Comparison of ENCODE assay signal across 12 cellular contexts in genomic region chr5:103207653-103208052, GRCh38. TPM values are rescaled to one million over a fixed set of nuclear protein-coding genes. Genes with fewer than 3 reads are reported as not detected.
DNase-seq lines count a peak whose midpoint lies in the region; ATAC-seq, FAIRE-seq and TF ChIP-seq lines count a peak whose summit lies in the region.
"Had no signal": no experiment of that assay in that cellular context is flagged by ENCODE, and none has a peak within 500 bp of the region (broad histone marks: within the 10 kb centered on the region; RNA-seq: fewer than 3 reads in every experiment).

No MANE protein-coding gene starts in this region.

- no peak overlapping the region for H3K9ac ChIP-seq in astrocyte (ENCODE audit: low read length)

- peaks cover 12% of the 10 kb centered on the region for H3K4me1 Mint-ChIP-seq in astrocyte (ENCODE audit: low read depth, unreplicated experiment)

- H3K27me3 ChIP-seq in astrocyte (ENCODE audit: insufficient read depth, low read length): no peaks in the 10 kb centered on the region
- no peaks in the 10 kb centered on the region for H3K27me3 ChIP-seq in BE2C

- H3K36me3 ChIP-seq in astrocyte (ENCODE audit: insufficient read depth, low read length) (no peaks in the 10 kb centered on the region), BE2C (no peaks in the 10 kb centered on the region)

- no peaks in the 10 kb centered on the region for H3K4me1 ChIP-seq in astrocyte (ENCODE audit: insufficient read depth, low read length)
- no peaks in the 10 kb centered on the region; the same call in 1 of the 2 replicates for H3K4me1 ChIP-seq in BE2C

- FAIRE-seq in GM19239 (lab: Jason Lieb, UNC) (peak; percentile 71), astrocyte (lab: Jason Lieb, UNC) (no peak)

- no peak overlapping the region for H3K4me2 ChIP-seq in astrocyte (ENCODE audit: low read length)

- no peaks in the 10 kb centered on the region for H3K27me3 Mint-ChIP-seq in astrocyte (ENCODE audit: low read depth, unreplicated experiment)

- ATAC-seq in GM19324 (IDR thresholded peaks at IDR 0.05; ENCODE audit: low FRiP score, unreplicated experiment): no peak
- ATAC-seq: sciatic nerve had no signal

- H4K20me1 ChIP-seq in astrocyte (ENCODE audit: insufficient read depth, low read length): no peaks in the 10 kb centered on the region

- DNase-seq in GM19239 (ENCODE audit: insufficient read length, low spot score): no peak
- DNase-seq in NB4 (ENCODE audit: low read depth): peak; percentile 40
- DNase-seq in astrocyte (ENCODE audit: low read depth): peak; percentile 20
- peak; percentile 53 for DNase-seq in pulmonary artery endothelial cell (ENCODE audit: low read depth, low spot score)
- DNase-seq in BE2C: no peak
- DNase-seq in hepatic stellate cell (ENCODE audit: low spot score): no peak
- DNase-seq: GF-D8, H7, Karpas-422 had no signal

- H3K4me3 Mint-ChIP-seq in astrocyte (ENCODE audit: unreplicated experiment): no peak overlapping the region

- no peak overlapping the region for H3K27ac ChIP-seq in astrocyte (ENCODE audit: low read depth, low read length)
- H3K27ac ChIP-seq: SK-N-MC had no signal

- H3K27ac Mint-ChIP-seq in astrocyte (ENCODE audit: unreplicated experiment): no peak overlapping the region

- no peaks in the 10 kb centered on the region for H3K79me2 ChIP-seq in astrocyte (ENCODE audit: insufficient read depth, low read length)

- H3K9me3 Mint-ChIP-seq in astrocyte (ENCODE audit: unreplicated experiment): peaks cover 1% of the 10 kb centered on the region

- H2AFZ ChIP-seq in astrocyte (ENCODE audit: low read depth, low read length): no peak overlapping the region

- no peak overlapping the region for H3K4me3 ChIP-seq in NB4 (ENCODE audit: low read depth, low read length)
- H3K4me3 ChIP-seq in astrocyte (ENCODE audit: insufficient read depth, low read depth, low read length): no peak overlapping the region
- no peak overlapping the region for H3K4me3 ChIP-seq in BE2C (ENCODE audit: low read depth, low read length)
- H3K4me3 ChIP-seq: SK-N-MC had no signal

- H3K36me3 Mint-ChIP-seq in astrocyte (ENCODE audit: low read depth, unreplicated experiment): peaks cover 5% of the 10 kb centered on the region

- no peak for TF ChIP-seq POLR2A in NB4 (IDR thresholded peaks at IDR 0.05; ENCODE audit: extremely low read depth, insufficient read length)

- no peaks in the 10 kb centered on the region for H3K9me3 ChIP-seq in astrocyte (ENCODE audit: insufficient read depth, low read depth, low read length)
- no peaks in the 10 kb centered on the region for H3K9me3 ChIP-seq in BE2C

- TF ChIP-seq CTCF in NB4 (IDR thresholded peaks at IDR 0.05; ENCODE audit: low read depth, low read length) (no peak), astrocyte (IDR thresholded peaks at IDR 0.05; ENCODE audit: insufficient read depth, low read depth, low read length) (no peak), BE2C (IDR thresholded peaks at IDR 0.05; ENCODE audit: low read depth, low read length) (no peak)

RNA-seq across cellular contexts. Expression of gene MACIR, which starts 50.9 kb away (rescaled TPM):
- total RNA-seq in astrocyte (19.5 and 27.1 TPM in 2 replicates), pulmonary artery endothelial cell (14.6 and 18.6 TPM in 2 replicates)
- polyA plus RNA-seq in BE2C (2012; ENCODE audit: insufficient read depth, insufficient read length, low read depth): 21.3 TPM

Comparison
In these comparisons a context has a peak if more than half of its experiments do, and no peak if none do; other contexts are left out.
1. DNase-seq: peak in NB4 (single experiment), astrocyte (single experiment) and pulmonary artery endothelial cell (single experiment); none in GM19239 (single experiment), BE2C (single experiment) and hepatic stellate cell (single experiment).